In the genomic region with DNA sequence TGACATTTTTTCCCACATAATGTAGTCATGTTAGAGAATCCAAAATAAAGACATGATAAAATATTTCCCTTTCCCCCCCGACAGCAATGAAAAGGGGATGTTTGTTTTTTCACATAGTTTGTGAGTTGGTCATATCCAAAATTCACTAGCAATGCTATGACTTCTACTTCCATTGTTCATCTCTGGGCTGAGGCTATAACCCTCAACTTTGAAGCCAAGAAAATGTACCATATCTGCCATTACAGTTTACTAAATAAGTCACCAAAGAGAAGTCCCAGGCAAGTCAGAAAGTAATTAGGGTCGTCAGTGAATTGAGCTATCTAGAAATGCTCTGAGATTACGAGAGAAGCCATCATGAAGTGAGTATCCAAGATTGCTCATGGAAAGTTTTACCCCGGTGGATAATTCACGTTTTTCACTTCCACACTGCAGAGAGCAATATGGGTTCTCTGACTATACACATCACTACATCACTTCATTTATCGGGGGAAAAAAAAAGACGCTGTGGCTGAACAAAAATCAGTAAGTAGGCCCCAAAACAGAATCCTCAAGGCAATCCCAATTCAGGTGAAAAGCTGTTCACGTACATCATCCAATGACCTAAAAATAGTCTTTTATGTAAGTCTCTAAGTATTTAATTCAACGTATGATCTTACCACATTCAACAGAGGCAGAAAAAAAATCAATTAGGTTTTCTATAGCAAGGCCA, we compare ENCODE assay signal across 8 cellular contexts. TPM values are rescaled to one million over a fixed set of nuclear protein-coding genes. Genes with fewer than 3 reads are reported as not detected.
A peak's percentile ranks its signal among the peaks of the same experiment; 100 is the strongest.
DNase-seq lines count a peak whose midpoint lies in the region; ATAC-seq, FAIRE-seq and TF ChIP-seq lines count a peak whose summit lies in the region.

No MANE protein-coding gene starts in this region.

- intact Hi-C loops in CD4-positive, alpha-beta memory T cell (cut with micrococcal nuclease), result no loop called here

- POLR2A ChIA-PET in CD4-positive, alpha-beta memory T cell (lab: Charles Lee; ENCODE audit: partially characterized antibody), result no interaction called here

- no peak for ATAC-seq in HG03159 (IDR thresholded peaks at IDR 0.05; ENCODE audit: unreplicated experiment)

- H3K4me1 ChIP-seq in CD4-positive, alpha-beta memory T cell (ENCODE audit: insufficient read depth, low read length), result peaks cover 14% of the 10 kb centered on the region
- H3K4me1 ChIP-seq in endocrine pancreas (ENCODE audit: control insufficient read depth, insufficient read depth, low read length) (peaks cover 19% of the 10 kb centered on the region), neuron (ENCODE audit: insufficient read depth, low read length) (peaks cover 22% of the 10 kb centered on the region)

- no peak overlapping the region for H3K4me3 ChIP-seq in CD4-positive, alpha-beta memory T cell (ENCODE audit: low read length in 2 of 2)
- peak overlapping the region; percentile 75 for H3K4me3 ChIP-seq in NB4 (ENCODE audit: low read depth, low read length)
- peak overlapping the region; percentile 90 for H3K4me3 ChIP-seq in endocrine pancreas (ENCODE audit: control insufficient read depth, insufficient read depth, low read length)
- peak overlapping the region; percentile 92 for H3K4me3 ChIP-seq in neuron (ENCODE audit: low read length)

- DNase-seq in CD4-positive, alpha-beta memory T cell, result no peak
- DNase-seq in NB4 (ENCODE audit: low read depth), result peak; percentile 9
- no peak for DNase-seq in germinal center (ENCODE audit: low spot score)
- no peak for DNase-seq in D721Med (ENCODE audit: insufficient read length, low spot score)
- no peak for DNase-seq in SHP77 treated with DMSO at 0.1 percent for 48 hours (lab: John Stamatoyannopoulos, UW)

- no peak overlapping the region for H3K27ac ChIP-seq in CD4-positive, alpha-beta memory T cell (ENCODE audit: low read depth, low read length)

- peaks cover 0 to 3% of the 10 kb centered on the region in 2 donors for H3K27me3 Mint-ChIP-seq in CD4-positive, alpha-beta memory T cell

- FAIRE-seq in D721Med (lab: Jason Lieb, UNC), result no peak

- H3K9me3 ChIP-seq in CD4-positive, alpha-beta memory T cell (ENCODE audit: control insufficient read depth in 1 of 2, low read length in 2 of 2), result no peaks in the 10 kb centered on the region
- H3K9me3 ChIP-seq in endocrine pancreas (ENCODE audit: control insufficient read depth, low read length) (no peaks in the 10 kb centered on the region), neuron (ENCODE audit: low read length) (no peaks in the 10 kb centered on the region)

- H3K36me3 ChIP-seq in CD4-positive, alpha-beta memory T cell (ENCODE audit: insufficient read depth, low read length), result no peaks in the 10 kb centered on the region
- H3K36me3 ChIP-seq in endocrine pancreas (ENCODE audit: control insufficient read depth, insufficient read depth, low read length) (no peaks in the 10 kb centered on the region), neuron (ENCODE audit: insufficient read depth, low read length) (no peaks in the 10 kb centered on the region)

- peaks cover 0 to 15% of the 10 kb centered on the region in 2 donors for H3K36me3 Mint-ChIP-seq in CD4-positive, alpha-beta memory T cell

- peak overlapping the region; percentile 95 for H3K9ac ChIP-seq in endocrine pancreas (ENCODE audit: control insufficient read depth, insufficient read depth, low read length)

- no peaks in the 10 kb centered on the region for H3K27me3 ChIP-seq in CD4-positive, alpha-beta memory T cell (ENCODE audit: insufficient read depth, low read length)
- H3K27me3 ChIP-seq in endocrine pancreas (ENCODE audit: control insufficient read depth, insufficient read depth, low read length) (no peaks in the 10 kb centered on the region), neuron (ENCODE audit: insufficient read depth, low read length) (no peaks in the 10 kb centered on the region)

- TF ChIP-seq CTCF in NB4 (IDR thresholded peaks at IDR 0.05; ENCODE audit: low read depth, low read length) (no peak), D721Med (IDR thresholded peaks at IDR 0.05; ENCODE audit: insufficient read depth, missing control alignments) (no peak)

- peak overlapping the region; percentile 92 to 96 (median 96) for H3K4me3 Mint-ChIP-seq in CD4-positive, alpha-beta memory T cell

- H3K27ac Mint-ChIP-seq in CD4-positive, alpha-beta memory T cell, result peak overlapping the region in 6 of 7 donors; percentile 74 to 95 (median 94)

- H3K9me3 Mint-ChIP-seq in CD4-positive, alpha-beta memory T cell, result no peaks in the 10 kb centered on the region

- H3K4me1 Mint-ChIP-seq in CD4-positive, alpha-beta memory T cell, result peaks cover 19 to 34% (median 27%) of the 10 kb centered on the region in 4 donors

- TF ChIP-seq POLR2A in NB4 (IDR thresholded peaks at IDR 0.05; ENCODE audit: extremely low read depth, insufficient read length), result no peak

- peak overlapping the region; percentile 42 for H2AFZ ChIP-seq in neuron (ENCODE audit: low read depth, low read length)

- CTCF ChIA-PET in CD4-positive, alpha-beta memory T cell (lab: Charles Lee; ENCODE audit: partially characterized antibody), result no interaction called here

RNA-seq across cellular contexts. Expression of a gene that starts 1.4 kb away (rescaled TPM):
- total RNA-seq in CD4-positive, alpha-beta memory T cell, result 10 to 100 TPM in 1 of 2 experiments, 1 to 10 TPM in 1; 7.8 to 10.1 TPM
- 1 to 10 TPM in 1 of 2 donors, not detected in 1; 2.2 TPM for polyA plus RNA-seq in CD4-positive, alpha-beta memory T cell

RNA-seq across cellular contexts. Expression of a gene that starts 2.2 kb away (rescaled TPM):
- total RNA-seq in CD4-positive, alpha-beta memory T cell, result 10 to 100 TPM; 43.5 to 49.6 TPM
- 10 to 100 TPM; 29.7 to 40.8 TPM for polyA plus RNA-seq in CD4-positive, alpha-beta memory T cell

Comparison
In these comparisons a context has a peak if more than half of its experiments do, and no peak if none do; other contexts are left out.
1. H3K4me3 ChIP-seq: peak in NB4 (single experiment), endocrine pancreas (single experiment) and neuron (single experiment); none in CD4-positive, alpha-beta memory T cell (0 of 2).